ENCODE assay signal across 15 cellular contexts in the genomic region with DNA sequence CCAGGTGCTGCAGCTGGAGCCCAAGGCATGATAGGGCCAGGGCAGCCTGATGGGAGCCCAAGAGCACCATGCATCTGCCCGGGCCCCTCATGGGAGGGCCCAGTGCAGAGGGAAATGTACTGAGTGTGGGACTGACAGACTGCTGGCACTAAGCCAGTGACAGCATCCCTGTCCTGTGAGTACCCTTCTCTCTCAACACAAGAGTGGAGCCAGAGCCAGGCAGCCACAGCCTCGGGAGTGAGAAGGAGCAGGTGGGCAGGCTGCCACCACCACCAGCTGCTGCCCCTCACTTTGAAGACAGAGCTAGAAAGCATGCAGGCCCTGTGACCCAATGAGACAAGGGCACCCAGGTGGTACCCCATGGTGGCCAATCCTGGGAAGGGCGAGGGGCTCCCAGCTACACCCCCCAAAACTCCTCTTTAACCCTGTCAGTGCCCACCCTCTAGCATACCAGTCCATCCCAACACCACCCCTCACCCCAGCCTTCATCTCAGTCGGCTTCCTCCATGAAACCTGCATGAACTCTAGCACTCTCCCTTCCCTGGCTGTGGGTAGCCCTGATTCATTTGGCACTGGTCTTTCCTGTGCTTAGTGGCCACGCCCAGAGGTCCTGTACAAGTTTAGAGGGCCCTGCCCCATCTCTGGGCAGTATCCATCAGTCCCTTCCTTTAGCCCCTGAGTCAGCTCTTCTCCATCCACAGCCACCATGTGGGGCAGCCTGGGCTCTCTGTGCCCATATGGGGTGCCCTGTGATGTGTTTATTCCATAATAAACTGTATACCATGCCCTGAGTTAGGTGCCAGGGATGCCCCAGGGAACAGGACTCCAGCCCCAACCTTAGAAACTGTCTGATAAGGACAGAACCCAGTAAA.
DNase-seq lines count a peak whose midpoint lies in the region; FAIRE-seq and TF ChIP-seq lines count a peak whose summit lies in the region.
"Had no signal": no experiment of that assay in that cellular context is flagged by ENCODE, and none has a peak within 500 bp of the region (broad histone marks: within the 10 kb centered on the region; RNA-seq: fewer than 3 reads in every experiment).

No MANE protein-coding gene starts in this region.

- H3K27ac ChIP-seq in breast epithelium (no peak overlapping the region), endothelial cell of umbilical vein (ENCODE audit: insufficient read depth, low read depth, low read length) (no peak overlapping the region), testis (no peak overlapping the region)
- H3K27ac ChIP-seq: right atrium auricular region, transverse colon had no signal

- H3K4me1 Mint-ChIP-seq in MCF 10A (ENCODE audit: insufficient read depth, unreplicated experiment) (peaks cover 6% of the 10 kb centered on the region), type B pancreatic cell (ENCODE audit: unreplicated experiment) (peaks cover 14% of the 10 kb centered on the region)
- H3K4me1 Mint-ChIP-seq: memory B cell, WTC11 had no signal

- no peaks in the 10 kb centered on the region for H3K9me3 Mint-ChIP-seq in MCF 10A (ENCODE audit: unreplicated experiment)
- H3K9me3 Mint-ChIP-seq in type B pancreatic cell, result no peaks in the 10 kb centered on the region
- H3K9me3 Mint-ChIP-seq: memory B cell, WTC11 had no signal

- H4K20me1 ChIP-seq in endothelial cell of umbilical vein (replicated peaks; ENCODE audit: control insufficient read depth, extremely low read depth, insufficient read depth, low read length), result no peaks in the 10 kb centered on the region

- TF ChIP-seq POLR2A in breast epithelium (IDR thresholded peaks at IDR 0.05), result no peak
- TF ChIP-seq POLR2A in endothelial cell of umbilical vein (IDR thresholded peaks at IDR 0.05; ENCODE audit: low read depth, low read length), result no peak
- no peak for TF ChIP-seq POLR2A in testis (IDR thresholded peaks at IDR 0.05)

- no peak overlapping the region for H3K9ac ChIP-seq in endothelial cell of umbilical vein (replicated peaks; ENCODE audit: extremely low read depth, insufficient read depth, low read length)

- H3K36me3 Mint-ChIP-seq in MCF 10A (ENCODE audit: insufficient read depth, unreplicated experiment), result no peaks in the 10 kb centered on the region
- H3K36me3 Mint-ChIP-seq in type B pancreatic cell, result no peaks in the 10 kb centered on the region
- H3K36me3 Mint-ChIP-seq: memory B cell, WTC11 had no signal

- H3K9me3 ChIP-seq in breast epithelium (no peaks in the 10 kb centered on the region), endothelial cell of umbilical vein (replicated peaks; ENCODE audit: control insufficient read depth, insufficient read depth, low read length) (no peaks in the 10 kb centered on the region), testis (no peaks in the 10 kb centered on the region)
- H3K9me3 ChIP-seq: right atrium auricular region, transverse colon had no signal

- TF ChIP-seq CTCF in MCF 10A (IDR thresholded peaks at IDR 0.05; ENCODE audit: unreplicated experiment) (no peak), breast epithelium (IDR thresholded peaks at IDR 0.05) (no peak), endothelial cell of umbilical vein (IDR thresholded peaks at IDR 0.05; ENCODE audit: extremely low read depth in 1 of 2, insufficient read depth in 1 of 2, low read depth in 1 of 2, low read length in 2 of 2) (no peak), type B pancreatic cell (conservative IDR thresholded peaks at IDR 0.05) (no peak), testis (IDR thresholded peaks at IDR 0.05) (no peak)

- peak overlapping the region; percentile 53 for H2AFZ ChIP-seq in endothelial cell of umbilical vein (ENCODE audit: low read depth, low read length)

- no peak for FAIRE-seq in endothelial cell of umbilical vein (lab: Jason Lieb, UNC)

- dilution Hi-C loops in endothelial cell of umbilical vein (cut with MboI; ENCODE audit: extremely low pct_ligation_motif_present, low sequenced_read_pairs), result no loop called here

- H3K4me3 Mint-ChIP-seq in MCF 10A (ENCODE audit: unreplicated experiment), result no peak overlapping the region
- no peak overlapping the region for H3K4me3 Mint-ChIP-seq in type B pancreatic cell
- H3K4me3 Mint-ChIP-seq: memory B cell, WTC11 had no signal

- H3K27me3 Mint-ChIP-seq in MCF 10A (ENCODE audit: insufficient read depth, unreplicated experiment) (no peaks in the 10 kb centered on the region), type B pancreatic cell (peaks cover 15% of the 10 kb centered on the region)

- no TSS peak for BruUV-seq in MCF 10A (replicated peaks; lab: Mats Ljungman, UMichigan)
- no TSS peak for BruUV-seq in endothelial cell of umbilical vein (replicated peaks; lab: Mats Ljungman, UMichigan)

- H3K9me1 ChIP-seq in endothelial cell of umbilical vein (replicated peaks; ENCODE audit: control insufficient read depth, extremely low read depth, insufficient read depth, low read length), result no peaks in the 10 kb centered on the region

- no peak overlapping the region for H3K4me2 ChIP-seq in endothelial cell of umbilical vein (ENCODE audit: insufficient read depth, low read length)

- H3K36me3 ChIP-seq in breast epithelium, result no peaks in the 10 kb centered on the region
- no peaks in the 10 kb centered on the region for H3K36me3 ChIP-seq in endothelial cell of umbilical vein (ENCODE audit: control insufficient read depth in 2 of 2, extremely low read depth in 1 of 2, insufficient read depth in 2 of 2, low read length in 2 of 2)
- no peaks in the 10 kb centered on the region for H3K36me3 ChIP-seq in testis (ENCODE audit: low read depth, missing control alignments)
- H3K36me3 ChIP-seq: right atrium auricular region, transverse colon had no signal

- CTCF ChIA-PET in MCF 10A (lab: Yijun Ruan, JAX) (interaction anchor here (0.7 kb wide), 1 partner anchor 71 kb away, joined by 3 read pairs; no protein-coding TSS in a partner anchor), endothelial cell of umbilical vein (lab: Charles Lee) (no interaction called here)

- peak; percentile 9 for DNase-seq in MCF 10A (ENCODE audit: unreplicated experiment)
- no peak for DNase-seq in breast epithelium (ENCODE audit: low spot score in 2 of 2)
- DNase-seq in NCI-H345 treated with DMSO at 0.1 percent for 48 hours (lab: John Stamatoyannopoulos, UW; ENCODE audit: unreplicated experiment), result peak; percentile 41
- DNase-seq in endothelial cell of umbilical vein (ENCODE audit: low read depth, low spot score), result no peak
- peak; percentile 62 for DNase-seq in type B pancreatic cell (ENCODE audit: extremely low spot score, unreplicated experiment)
- DNase-seq in NCI-H146 treated with DMSO at 0.1 percent for 48 hours (lab: John Stamatoyannopoulos, UW; ENCODE audit: unreplicated experiment), result no peak
- no peak for DNase-seq in foreskin melanocyte
- DNase-seq in testis, result no peak
- DNase-seq: activated CD8-positive, alpha-beta memory T cell treated with anti-CD3 and anti-CD28 coated beads, Interleukin-2, amount 50 U/mL, for 48 hours; activated naive CD4-positive, alpha-beta T cell treated with anti-CD3 and anti-CD28 coated beads, Interleukin-2, amount 50 U/mL, for 16 hours; stimulated activated CD4-positive, alpha-beta T cell treated with anti-CD3 and anti-CD28 coated beads, Interleukin-1b, Interleukin-23, amount 100 ng/mL, for 48 hours; transverse colon had no signal

- H3K27me3 ChIP-seq in breast epithelium (no peaks in the 10 kb centered on the region), endothelial cell of umbilical vein (ENCODE audit: control insufficient read depth in 2 of 2, insufficient read depth in 2 of 2, low read length in 2 of 2) (no peaks in the 10 kb centered on the region), testis (no peaks in the 10 kb centered on the region)
- H3K27me3 ChIP-seq: right atrium auricular region, transverse colon had no signal

- H3K4me1 ChIP-seq in breast epithelium, result peaks cover 0 to 5% of the 10 kb centered on the region in 2 donors
- peaks cover 10% of the 10 kb centered on the region for H3K4me1 ChIP-seq in endothelial cell of umbilical vein (ENCODE audit: control insufficient read depth, extremely low read depth, insufficient read depth, low read length)
- H3K4me1 ChIP-seq in testis, result peaks cover 6% of the 10 kb centered on the region
- H3K4me1 ChIP-seq: transverse colon had no signal

- POLR2A ChIA-PET in MCF 10A (lab: Yijun Ruan, JAX) (no interaction called here), endothelial cell of umbilical vein (lab: Charles Lee) (no interaction called here)

- H3K79me2 ChIP-seq in endothelial cell of umbilical vein (ENCODE audit: control insufficient read depth, insufficient read depth, low read length), result no peaks in the 10 kb centered on the region

- intact Hi-C loops in MCF 10A (cut with micrococcal nuclease) (no loop called here), breast epithelium (cut with DNase I; ENCODE audit: low total_unique reads) (no loop called here), endothelial cell of umbilical vein (cut with micrococcal nuclease) (no loop called here), testis (cut with DNase I; ENCODE audit: low total_unique reads) (no loop called here)

- WGBS in testis, 2 donors, result 80 to 92% methylated on average over 2 to 5 of the region's 5 CpGs

- H3K27ac Mint-ChIP-seq in MCF 10A (ENCODE audit: low read depth, unreplicated experiment), result no peak overlapping the region
- no peak overlapping the region for H3K27ac Mint-ChIP-seq in type B pancreatic cell
- H3K27ac Mint-ChIP-seq: memory B cell, WTC11 had no signal

- H3K4me3 ChIP-seq in breast epithelium, result no peak overlapping the region
- no peak overlapping the region for H3K4me3 ChIP-seq in endothelial cell of umbilical vein (replicated peaks in 1 of 3; ENCODE audit: insufficient read depth in 1 of 3, low read depth in 1 of 3, low read length in 3 of 3)
- no peak overlapping the region for H3K4me3 ChIP-seq in testis
- H3K4me3 ChIP-seq: right atrium auricular region, transverse colon had no signal

TF ChIP-seq in endothelial cell of umbilical vein, 7 proteins besides CTCF, POLR2A, EP300 and RAD21:
- TF ChIP-seq FOS (IDR thresholded peaks at IDR 0.05; ENCODE audit: borderline replicate concordance, insufficient read depth, low read length), result no peak
- TF ChIP-seq, protein P1, sequence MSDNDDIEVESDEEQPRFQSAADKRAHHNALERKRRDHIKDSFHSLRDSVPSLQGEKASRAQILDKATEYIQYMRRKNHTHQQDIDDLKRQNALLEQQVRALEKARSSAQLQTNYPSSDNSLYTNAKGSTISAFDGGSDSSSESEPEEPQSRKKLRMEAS (IDR thresholded peaks at IDR 0.05; ENCODE audit: insufficient read depth, insufficient read length), result no peak
- TF ChIP-seq MYC (IDR thresholded peaks at IDR 0.05; ENCODE audit: low read depth, low read length), result no peak
- no peak for TF ChIP-seq POLR2AphosphoS5 (IDR thresholded peaks at IDR 0.05; ENCODE audit: insufficient read depth, low read depth, low read length)
- TF ChIP-seq GATA2 (IDR thresholded peaks at IDR 0.05; ENCODE audit: insufficient read depth, insufficient read length, low read depth, low read length), result no peak
- TF ChIP-seq EZH2 (IDR thresholded peaks at IDR 0.05; ENCODE audit: borderline replicate concordance, low read depth, low read length, severe bottlenecking), result no peak
- TF ChIP-seq JUN (IDR thresholded peaks at IDR 0.05; ENCODE audit: borderline replicate concordance, insufficient read depth, insufficient read length, low read depth), result no peak
TF ChIP-seq in endothelial cell of umbilical vein: peak in this region for 0.

Comparison
In these comparisons a context has a peak if more than half of its experiments do, and no peak if none do; other contexts are left out.
1. DNase-seq: peak in MCF 10A (single experiment), NCI-H345 treated with DMSO at 0.1 percent for 48 hours (single experiment) and type B pancreatic cell (single experiment); none in breast epithelium (0 of 2), endothelial cell of umbilical vein (single experiment), NCI-H146 treated with DMSO at 0.1 percent for 48 hours (single experiment), foreskin melanocyte (single experiment) and testis (single experiment).